Comparison of ENCODE assay signal across 8 cellular contexts in genomic region chr22:32411388-32411787, GRCh38. TPM values are rescaled to one million over a fixed set of nuclear protein-coding genes. Genes with fewer than 3 reads are reported as not detected.
DNase-seq lines count a peak whose midpoint lies in the region; ATAC-seq, FAIRE-seq and TF ChIP-seq lines count a peak whose summit lies in the region.

No MANE protein-coding gene starts in this region.

- intact Hi-C loops in K562 (cut with micrococcal nuclease): loop anchor here (5.0 kb wide), 1 partner anchor 61 kb away; the partner anchor contains the start of gene FBXO7
- intact Hi-C loops in HepG2 (cut with micrococcal nuclease; ENCODE audit: unreplicated experiment): no loop called here
- intact Hi-C loops in testis (cut with DNase I; ENCODE audit: low total_unique reads): no loop called here

- H3K36me3 ChIP-seq in Loucy (ENCODE audit: insufficient read depth, low read length) (peaks cover 22% of the 10 kb centered on the region; the same call in 1 of the 2 replicates), K562 (ENCODE audit: control insufficient read depth, insufficient read depth, low read length) (peaks cover 34% of the 10 kb centered on the region; the same call in 2 of the 3 replicates), HepG2 (replicated peaks in 1 of 2; ENCODE audit: control insufficient read depth in 1 of 2, insufficient read depth in 2 of 2, low read length in 2 of 2) (peaks cover 5 to 25% of the 10 kb centered on the region in 2 experiments; a peak in 3 of 5 replicates), testis (ENCODE audit: low read depth, missing control alignments) (no peaks in the 10 kb centered on the region)

- H3K4me3 ChIP-seq in Loucy (ENCODE audit: low read length, poor library complexity, severe bottlenecking) (peak overlapping the region; percentile 91), K562 (peak overlapping the region; percentile 75), HepG2 (replicated peaks in 1 of 3; ENCODE audit: insufficient read depth in 1 of 3, low read depth in 2 of 3, low read length in 3 of 3) (peak overlapping the region; percentile 85 to 94 (median 88)), testis (peak overlapping the region; percentile 70 to 92)

- H3K4me1 ChIP-seq in Loucy (ENCODE audit: insufficient read depth, low read length, poor library complexity, severe bottlenecking) (peaks cover 22% of the 10 kb centered on the region), K562 (replicated peaks in 1 of 2; ENCODE audit: control insufficient read depth in 2 of 2, insufficient read depth in 2 of 2, low read length in 2 of 2) (peaks cover 9 to 10% of the 10 kb centered on the region in 2 experiments; a peak in 3 of 5 replicates), HepG2 (ENCODE audit: insufficient read depth, low read length) (peaks cover 38% of the 10 kb centered on the region), testis (peaks cover 13% of the 10 kb centered on the region)

- under 1% methylated on average over 11 of the region's 11 CpGs for WGBS in K562 (ENCODE audit: insufficient coverage, low coverage, missing lambda C conversion rate)
- 2% methylated on average over 11 of the region's 11 CpGs for WGBS in HepG2 (ENCODE audit: low lambda C conversion rate)
- 1 to 2% methylated on average over 11 of the region's 11 CpGs for WGBS in testis, 2 donors

- no peak for TF ChIP-seq RAD21 in K562 (CRISPR knock-in tag; conservative IDR thresholded peaks at IDR 0.05 in 1 of 2, IDR thresholded peaks at IDR 0.05 in 1 of 2)
- TF ChIP-seq RAD21 in HepG2 (CRISPR knock-in tag; IDR thresholded peaks at IDR 0.05): no peak

- DNase-seq in K562 (ENCODE audit: extremely low read depth in 1 of 4, low spot score in 3 of 4) (peak in 2 of 4 experiments; percentile 10 to 15), HepG2 (ENCODE audit: low spot score) (peak; percentile 27), testis (no peak), NCI-H1092 treated with DMSO at 0.1 percent for 48 hours (lab: John Stamatoyannopoulos, UW) (no peak)

- CTCF ChIA-PET in K562 (lab: Yijun Ruan, JAX; ENCODE audit: low intra/inter-chr PET ratio) (no interaction called here), HepG2 (lab: Yijun Ruan, JAX; ENCODE audit: low intra/inter-chr PET ratio, low total read pairs) (no interaction called here)

- H3K9me1 ChIP-seq in K562 (ENCODE audit: control insufficient read depth, insufficient read depth, low read length): no peaks in the 10 kb centered on the region

- ATAC-seq in GM19023 (IDR thresholded peaks at IDR 0.05; ENCODE audit: unreplicated experiment): peak; percentile 3
- peak; percentile 56 for ATAC-seq in K562
- ATAC-seq in HepG2: peak; percentile 44
- no peak for ATAC-seq in HG03045 (IDR thresholded peaks at IDR 0.05; ENCODE audit: unreplicated experiment)
- no peak for ATAC-seq in GM21825 (IDR thresholded peaks at IDR 0.05; ENCODE audit: unreplicated experiment)

- no peaks in the 10 kb centered on the region for H3F3A ChIP-seq in Loucy (ENCODE audit: low read depth)

- TF ChIP-seq EP300 in K562 (IDR thresholded peaks at IDR 0.05; ENCODE audit: low read length) (no peak), HepG2 (IDR thresholded peaks at IDR 0.05; ENCODE audit: low read depth in 2 of 2, low read length in 2 of 2) (no peak), HepG2 (CRISPR knock-in tag; IDR thresholded peaks at IDR 0.05; ENCODE audit: borderline replicate concordance) (no peak)

- in situ Hi-C loops in K562 (cut with MboI) (no loop called here), HepG2 (cut with HindIII; ENCODE audit: extremely low pct_ligation_motif_present, low pct_unique_long_range_greater_than_20kb) (loop anchor here (5.0 kb wide), 1 partner anchor 61 kb away; the partner anchor contains the start of gene FBXO7)

- BruUV-seq in K562 (replicated peaks; lab: Mats Ljungman, UMichigan) (no TSS peak), HepG2 (replicated peaks; lab: Mats Ljungman, UMichigan) (TSS peak; percentile 57)

- TF ChIP-seq POLR2A in K562 (conservative IDR thresholded peaks at IDR 0.05): no peak
- no peak for TF ChIP-seq POLR2A in HepG2 (IDR thresholded peaks at IDR 0.05; ENCODE audit: insufficient read depth in 1 of 2, low read depth in 2 of 2, low read length in 2 of 2)
- no peak for TF ChIP-seq POLR2A in testis (IDR thresholded peaks at IDR 0.05)

- peak overlapping the region; percentile 95 for H3K9ac ChIP-seq in Loucy (ENCODE audit: low read depth, low read length, poor library complexity, severe bottlenecking)
- peak overlapping the region; percentile 83 to 94 for H3K9ac ChIP-seq in K562 (ENCODE audit: insufficient read depth in 1 of 2, low read depth in 2 of 2, low read length in 2 of 2)
- H3K9ac ChIP-seq in HepG2 (ENCODE audit: insufficient read depth, low read depth, low read length): peak overlapping the region; percentile 87

- POLR2A ChIA-PET in K562 (lab: Yijun Ruan, JAX) (interaction anchor here (0.6 to 0.9 kb wide), 2 partner anchors 17 to 394 kb away, joined by 3 to 4 read pairs; no protein-coding TSS in a partner anchor), HepG2 (lab: Yijun Ruan, JAX) (interaction anchor here (1.3 to 1.6 kb wide), 3 partner anchors 8 to 63 kb away, joined by 3 to 10 read pairs (median 5); partner anchors contain the start of gene FBXO7)

- peak overlapping the region; percentile 83 for H3K4me2 ChIP-seq in Loucy (ENCODE audit: low read depth, low read length, poor library complexity, severe bottlenecking)
- peak overlapping the region; percentile 82 for H3K4me2 ChIP-seq in K562 (ENCODE audit: insufficient read depth, low read length)
- H3K4me2 ChIP-seq in HepG2 (ENCODE audit: low read depth, low read length): peak overlapping the region; percentile 82

- peaks cover 27% of the 10 kb centered on the region for H4K20me1 ChIP-seq in Loucy (ENCODE audit: insufficient read depth, low read length, poor library complexity, severe bottlenecking)
- H4K20me1 ChIP-seq in K562 (replicated peaks; ENCODE audit: control insufficient read depth, insufficient read depth, low read length): no peaks in the 10 kb centered on the region; the same call in 1 of the 2 replicates
- H4K20me1 ChIP-seq in HepG2 (ENCODE audit: insufficient read depth, low read length): peaks cover 9% of the 10 kb centered on the region

- no peaks in the 10 kb centered on the region for H3K27me3 ChIP-seq in Loucy (ENCODE audit: insufficient read depth, low read length, poor library complexity, severe bottlenecking)
- H3K27me3 ChIP-seq in K562 (ENCODE audit: control insufficient read depth in 2 of 2, insufficient read depth in 2 of 2, low read length in 2 of 2): no peaks in the 10 kb centered on the region
- H3K27me3 ChIP-seq in HepG2 (ENCODE audit: control insufficient read depth in 1 of 2, insufficient read depth in 2 of 2, low read length in 2 of 2): peaks cover 0 to 2% of the 10 kb centered on the region in 2 experiments; a peak in 1 of 5 replicates
- no peaks in the 10 kb centered on the region for H3K27me3 ChIP-seq in testis

- H3K79me2 ChIP-seq in Loucy (ENCODE audit: insufficient read depth, low read length) (peaks cover 46% of the 10 kb centered on the region), K562 (ENCODE audit: control insufficient read depth, insufficient read depth, low read length) (peaks cover 35% of the 10 kb centered on the region), HepG2 (ENCODE audit: insufficient read depth, low read length) (peaks cover 35% of the 10 kb centered on the region)

- H3K9me3 ChIP-seq in Loucy (ENCODE audit: insufficient read depth, low read depth, low read length) (no peaks in the 10 kb centered on the region), K562 (replicated peaks; ENCODE audit: control insufficient read depth, insufficient read depth, low read depth, low read length) (no peaks in the 10 kb centered on the region), HepG2 (ENCODE audit: low read length) (no peaks in the 10 kb centered on the region), testis (no peaks in the 10 kb centered on the region)

- TF ChIP-seq CTCF in Loucy (conservative IDR thresholded peaks at IDR 0.05; ENCODE audit: low read length) (no peak), K562 (IDR thresholded peaks at IDR 0.05 in 2 of 3, conservative IDR thresholded peaks at IDR 0.05 in 1 of 3; ENCODE audit: insufficient read depth in 2 of 3, low read depth in 1 of 3, low read length in 3 of 3) (no peak), HepG2 (CRISPR knock-in tag; IDR thresholded peaks at IDR 0.05) (no peak), testis (IDR thresholded peaks at IDR 0.05) (no peak)

- H3K27ac ChIP-seq in K562 (ENCODE audit: extremely low read depth, low read depth, low read length) (peak overlapping the region; percentile 72), HepG2 (ENCODE audit: extremely low read length, insufficient read depth, low read length) (peak overlapping the region; percentile 83), testis (peak overlapping the region; percentile 2 to 16)

- FAIRE-seq in K562 (lab: Jason Lieb, UNC): peak; percentile 26
- FAIRE-seq in HepG2 (lab: Jason Lieb, UNC): no peak

- H3K9me2 ChIP-seq in Loucy (replicated peaks; ENCODE audit: low read depth, low read length): no peaks in the 10 kb centered on the region

- H2AFZ ChIP-seq in Loucy (ENCODE audit: low read length) (peak overlapping the region; percentile 97), K562 (ENCODE audit: low read depth, low read length) (peak overlapping the region; percentile 96), HepG2 (ENCODE audit: low read length) (no peak overlapping the region)

RNA-seq across cellular contexts. Expression of gene RTCB, which starts 0.7 kb away (rescaled TPM):
- total RNA-seq in K562 (2011; cell fraction: chromatin; rRNA removed; ENCODE audit: low replicate concordance): 50.8 and 84.6 TPM in 2 replicates
- 40.2 and 45.5 TPM in 2 replicates for total RNA-seq in K562 (2011; cell fraction: nucleolus; rRNA removed)
- 44.0 and 52.6 TPM in 2 replicates for total RNA-seq in K562 (2011; cell fraction: nucleoplasm; rRNA removed)
- total RNA-seq in K562 (2014; rRNA removed): 74.7 and 85.7 TPM in 2 replicates
- total RNA-seq in K562 (2014; rRNA removed; fragmentation: Illumina TruSeq; extraction: Trizol): 99.3 and 105 TPM in 2 replicates
- total RNA-seq in K562 (2015; rRNA removed; fragmentation: Illumina TruSeq; extraction: Trizol): 81.9 and 85.4 TPM in 2 replicates
- total RNA-seq in K562 (2021): 80.3 and 81.2 TPM in 2 replicates
- polyA plus RNA-seq in K562 (2011; rRNA removed): 122 and 146 TPM in 2 replicates
- 69.5 and 96.8 TPM in 2 replicates for polyA plus RNA-seq in K562 (2011; cell fraction: cytosol; rRNA removed)
- 37.8 and 50.1 TPM in 2 replicates for polyA plus RNA-seq in K562 (2011; cell fraction: nucleus; rRNA removed)
- 61.3 and 71.6 TPM in 2 replicates for polyA plus RNA-seq in K562 (2012)
- polyA plus RNA-seq in K562 (2014; fragmentation: Illumina TruSeq; extraction: Trizol): 92.5 and 94.5 TPM in 2 replicates
- polyA plus RNA-seq in K562 (2014; fragmentation: Nextera tagmentation; extraction: Ambion mirVana): 100 to 1,000 TPM in 1 of 2 experiments, 10 to 100 TPM in 1; 92.3 to 269 TPM
- 81.8 and 89.9 TPM in 2 replicates for polyA plus RNA-seq in K562 (2014; rRNA removed)
- 163 and 187 TPM in 2 replicates for polyA minus RNA-seq in K562 (2011; rRNA and poly(A)+ RNA removed)
- 30.7 and 37.2 TPM in 2 replicates for polyA minus RNA-seq in K562 (2011; cell fraction: cytosol; rRNA and poly(A)+ RNA removed)
- 16.0 and 31.9 TPM in 2 replicates for polyA minus RNA-seq in K562 (2011; cell fraction: nucleus; rRNA and poly(A)+ RNA removed)
- 167 and 227 TPM in 2 replicates for total RNA-seq in HepG2 (2016; rRNA removed; fragmentation: Illumina TruSeq; extraction: Trizol)
- total RNA-seq in HepG2 (2016; cell fraction: cytosol; rRNA removed; fragmentation: Illumina TruSeq; extraction: Trizol; ENCODE audit: low read depth): 17.0 and 18.6 TPM in 2 replicates
- total RNA-seq in HepG2 (2016; cell fraction: insoluble cytoplasmic fraction; rRNA removed; fragmentation: Illumina TruSeq; extraction: Trizol): 166 and 225 TPM in 2 replicates
- 36.3 and 42.5 TPM in 2 replicates for total RNA-seq in HepG2 (2016; cell fraction: membrane; rRNA removed; fragmentation: Illumina TruSeq; extraction: Trizol)
- total RNA-seq in HepG2 (2016; cell fraction: nucleus; rRNA removed; fragmentation: Illumina TruSeq; extraction: Trizol): 64.5 and 76.3 TPM in 2 replicates
- polyA plus RNA-seq in HepG2 (2011; rRNA removed): 91.3 and 108 TPM in 2 replicates
- polyA plus RNA-seq in HepG2 (2011; cell fraction: cytosol; rRNA removed): 96.3 and 117 TPM in 2 replicates
- polyA plus RNA-seq in HepG2 (2011; cell fraction: nucleus; rRNA removed): 35.0 and 48.2 TPM in 2 replicates
- 68.2 and 70.0 TPM in 2 replicates for polyA plus RNA-seq in HepG2 (2012)
- 11.5 and 14.6 TPM in 2 replicates for polyA plus RNA-seq in HepG2 (2016; cell fraction: cytosol; fragmentation: Illumina TruSeq; extraction: Trizol; ENCODE audit: low read depth)
- 163 and 170 TPM in 2 replicates for polyA plus RNA-seq in HepG2 (2016; cell fraction: insoluble cytoplasmic fraction; fragmentation: Illumina TruSeq; extraction: Trizol; ENCODE audit: low read depth)
- polyA plus RNA-seq in HepG2 (2016; cell fraction: membrane; fragmentation: Illumina TruSeq; extraction: Trizol; ENCODE audit: low read depth): 23.0 and 23.7 TPM in 2 replicates
- 55.6 and 63.5 TPM in 2 replicates for polyA plus RNA-seq in HepG2 (2016; cell fraction: nucleus; fragmentation: Illumina TruSeq; extraction: Trizol; ENCODE audit: insufficient read depth, low read depth)
- 82.5 and 87.3 TPM in 2 replicates for polyA minus RNA-seq in HepG2 (2011; rRNA and poly(A)+ RNA removed; ENCODE audit: low replicate concordance)
- 38.1 and 39.7 TPM in 2 replicates for polyA minus RNA-seq in HepG2 (2011; cell fraction: cytosol; rRNA and poly(A)+ RNA removed)
- polyA minus RNA-seq in HepG2 (2011; cell fraction: nucleus; rRNA and poly(A)+ RNA removed): 56.3 and 65.5 TPM in 2 replicates
- total RNA-seq in testis: 10 to 100 TPM; 62.1 to 68.0 TPM
- polyA plus RNA-seq in testis (ENCODE audit: insufficient read depth, low read depth, low replicate concordance): 100 TPM

RNA-seq across cellular contexts. Expression of gene BPIFC, which starts 52.9 kb away (rescaled TPM):
- not detected in 2 replicates for total RNA-seq in K562 (2011; cell fraction: chromatin; rRNA removed; ENCODE audit: low replicate concordance)
- not detected in 2 replicates for total RNA-seq in K562 (2011; cell fraction: nucleolus; rRNA removed)
- total RNA-seq in K562 (2011; cell fraction: nucleoplasm; rRNA removed): not detected in 2 replicates
- total RNA-seq in K562 (2014; rRNA removed) (not detected in 2 replicates), K562 (2014; rRNA removed; fragmentation: Illumina TruSeq; extraction: Trizol) (not detected in 2 replicates), K562 (2015; rRNA removed; fragmentation: Illumina TruSeq; extraction: Trizol) (not detected in 2 replicates), K562 (2021) (not detected in 2 replicates), HepG2 (2016; rRNA removed; fragmentation: Illumina TruSeq; extraction: Trizol) (not detected in 2 replicates), testis (1 to 10 TPM in 1 of 2 donors, under 1 TPM in 1; 0.93 to 1.3 TPM)
- polyA plus RNA-seq in K562 (2011; rRNA removed) (not detected in 2 replicates), K562 (2014; fragmentation: Illumina TruSeq; extraction: Trizol) (not detected in 2 replicates), K562 (2014; fragmentation: Nextera tagmentation; extraction: Ambion mirVana) (not detected), K562 (2014; rRNA removed) (not detected in 2 replicates), HepG2 (2011; rRNA removed) (not detected in 2 replicates), testis (ENCODE audit: insufficient read depth, low read depth, low replicate concordance) (3.0 TPM)
- not detected in 2 replicates for polyA plus RNA-seq in K562 (2011; cell fraction: cytosol; rRNA removed)
- polyA plus RNA-seq in K562 (2011; cell fraction: nucleus; rRNA removed): not detected in 2 replicates
- polyA plus RNA-seq in K562 (2012): not detected in 2 replicates
- polyA minus RNA-seq in K562 (2011; rRNA and poly(A)+ RNA removed): not detected in 2 replicates
- not detected in 2 replicates for polyA minus RNA-seq in K562 (2011; cell fraction: cytosol; rRNA and poly(A)+ RNA removed)
- polyA minus RNA-seq in K562 (2011; cell fraction: nucleus; rRNA and poly(A)+ RNA removed): not detected in 2 replicates
- total RNA-seq in HepG2 (2016; cell fraction: cytosol; rRNA removed; fragmentation: Illumina TruSeq; extraction: Trizol; ENCODE audit: low read depth): not detected in 2 replicates
- not detected in 2 replicates for total RNA-seq in HepG2 (2016; cell fraction: insoluble cytoplasmic fraction; rRNA removed; fragmentation: Illumina TruSeq; extraction: Trizol)
- total RNA-seq in HepG2 (2016; cell fraction: membrane; rRNA removed; fragmentation: Illumina TruSeq; extraction: Trizol): not detected in 2 replicates
- total RNA-seq in HepG2 (2016; cell fraction: nucleus; rRNA removed; fragmentation: Illumina TruSeq; extraction: Trizol): not detected in 2 replicates
- not detected in 2 replicates for polyA plus RNA-seq in HepG2 (2011; cell fraction: cytosol; rRNA removed)
- not detected in 2 replicates for polyA plus RNA-seq in HepG2 (2011; cell fraction: nucleus; rRNA removed)
- polyA plus RNA-seq in HepG2 (2012): not detected in 2 replicates
- not detected in 2 replicates for polyA plus RNA-seq in HepG2 (2016; cell fraction: cytosol; fragmentation: Illumina TruSeq; extraction: Trizol; ENCODE audit: low read depth)
- not detected in 2 replicates for polyA plus RNA-seq in HepG2 (2016; cell fraction: insoluble cytoplasmic fraction; fragmentation: Illumina TruSeq; extraction: Trizol; ENCODE audit: low read depth)
- not detected in 2 replicates for polyA plus RNA-seq in HepG2 (2016; cell fraction: membrane; fragmentation: Illumina TruSeq; extraction: Trizol; ENCODE audit: low read depth)
- not detected in 2 replicates for polyA plus RNA-seq in HepG2 (2016; cell fraction: nucleus; fragmentation: Illumina TruSeq; extraction: Trizol; ENCODE audit: insufficient read depth, low read depth)
- polyA minus RNA-seq in HepG2 (2011; rRNA and poly(A)+ RNA removed; ENCODE audit: low replicate concordance): not detected in 2 replicates
- not detected in 2 replicates for polyA minus RNA-seq in HepG2 (2011; cell fraction: cytosol; rRNA and poly(A)+ RNA removed)
- polyA minus RNA-seq in HepG2 (2011; cell fraction: nucleus; rRNA and poly(A)+ RNA removed): not detected in 2 replicates

RNA-seq across cellular contexts. Expression of gene RFPL3, which starts 53.7 kb away (rescaled TPM):
- total RNA-seq in K562 (2011; cell fraction: chromatin; rRNA removed; ENCODE audit: low replicate concordance): not detected in 2 replicates
- total RNA-seq in K562 (2011; cell fraction: nucleolus; rRNA removed): not detected in 2 replicates
- not detected in 2 replicates for total RNA-seq in K562 (2011; cell fraction: nucleoplasm; rRNA removed)
- total RNA-seq in K562 (2014; rRNA removed) (not detected in 2 replicates), K562 (2014; rRNA removed; fragmentation: Illumina TruSeq; extraction: Trizol) (not detected in 2 replicates), K562 (2015; rRNA removed; fragmentation: Illumina TruSeq; extraction: Trizol) (not detected in 2 replicates), K562 (2021) (not detected in 2 replicates), HepG2 (2016; rRNA removed; fragmentation: Illumina TruSeq; extraction: Trizol) (not detected in 2 replicates), testis (1 to 10 TPM; 2.6 to 3.6 TPM)
- polyA plus RNA-seq in K562 (2011; rRNA removed) (not detected in 2 replicates), K562 (2014; fragmentation: Illumina TruSeq; extraction: Trizol) (not detected in 2 replicates), K562 (2014; fragmentation: Nextera tagmentation; extraction: Ambion mirVana) (not detected), K562 (2014; rRNA removed) (not detected in 2 replicates), HepG2 (2011; rRNA removed) (not detected in 2 replicates), testis (ENCODE audit: insufficient read depth, low read depth, low replicate concordance) (4.1 TPM)
- polyA plus RNA-seq in K562 (2011; cell fraction: cytosol; rRNA removed): not detected in 2 replicates
- polyA plus RNA-seq in K562 (2011; cell fraction: nucleus; rRNA removed): not detected in 2 replicates
- not detected in 2 replicates for polyA plus RNA-seq in K562 (2012)
- not detected in 2 replicates for polyA minus RNA-seq in K562 (2011; rRNA and poly(A)+ RNA removed)
- not detected in 2 replicates for polyA minus RNA-seq in K562 (2011; cell fraction: cytosol; rRNA and poly(A)+ RNA removed)
- not detected in 2 replicates for polyA minus RNA-seq in K562 (2011; cell fraction: nucleus; rRNA and poly(A)+ RNA removed)
- total RNA-seq in HepG2 (2016; cell fraction: cytosol; rRNA removed; fragmentation: Illumina TruSeq; extraction: Trizol; ENCODE audit: low read depth): not detected in 2 replicates
- total RNA-seq in HepG2 (2016; cell fraction: insoluble cytoplasmic fraction; rRNA removed; fragmentation: Illumina TruSeq; extraction: Trizol): not detected in 2 replicates
- total RNA-seq in HepG2 (2016; cell fraction: membrane; rRNA removed; fragmentation: Illumina TruSeq; extraction: Trizol): not detected in 2 replicates
- not detected in 2 replicates for total RNA-seq in HepG2 (2016; cell fraction: nucleus; rRNA removed; fragmentation: Illumina TruSeq; extraction: Trizol)
- not detected in 2 replicates for polyA plus RNA-seq in HepG2 (2011; cell fraction: cytosol; rRNA removed)
- not detected in 2 replicates for polyA plus RNA-seq in HepG2 (2011; cell fraction: nucleus; rRNA removed)
- polyA plus RNA-seq in HepG2 (2012): not detected in 2 replicates
- not detected in 2 replicates for polyA plus RNA-seq in HepG2 (2016; cell fraction: cytosol; fragmentation: Illumina TruSeq; extraction: Trizol; ENCODE audit: low read depth)
- not detected in 2 replicates for polyA plus RNA-seq in HepG2 (2016; cell fraction: insoluble cytoplasmic fraction; fragmentation: Illumina TruSeq; extraction: Trizol; ENCODE audit: low read depth)
- not detected in 2 replicates for polyA plus RNA-seq in HepG2 (2016; cell fraction: membrane; fragmentation: Illumina TruSeq; extraction: Trizol; ENCODE audit: low read depth)
- polyA plus RNA-seq in HepG2 (2016; cell fraction: nucleus; fragmentation: Illumina TruSeq; extraction: Trizol; ENCODE audit: insufficient read depth, low read depth): not detected in 2 replicates
- not detected in 2 replicates for polyA minus RNA-seq in HepG2 (2011; rRNA and poly(A)+ RNA removed; ENCODE audit: low replicate concordance)
- not detected in 2 replicates for polyA minus RNA-seq in HepG2 (2011; cell fraction: cytosol; rRNA and poly(A)+ RNA removed)
- polyA minus RNA-seq in HepG2 (2011; cell fraction: nucleus; rRNA and poly(A)+ RNA removed): not detected in 2 replicates

Comparison
In these comparisons a context has a peak if more than half of its experiments do, and no peak if none do; other contexts are left out.
1. ATAC-seq: peak in GM19023 (single experiment), K562 (single experiment) and HepG2 (single experiment); none in HG03045 (single experiment) and GM21825 (single experiment).
2. H3K27ac ChIP-seq: peak in every context shown above with its lines; median percentile 83 in HepG2; 72 in K562; 9 in testis.
3. Peak in every context shown above with its lines, with median percentiles within 50 percentile points of each other: H3K4me2 ChIP-seq, H3K4me3 ChIP-seq and H3K9ac ChIP-seq.